22 cellular contexts compared by ENCODE assay signal in genomic region chr5:40787986-40788385, GRCh38. TPM values are rescaled to one million over a fixed set of nuclear protein-coding genes. Genes with fewer than 3 reads are reported as not detected.
DNase-seq lines count a peak whose midpoint lies in the region; ATAC-seq, FAIRE-seq and TF ChIP-seq lines count a peak whose summit lies in the region.
"Had no signal": no experiment of that assay in that cellular context is flagged by ENCODE, and none has a peak within 500 bp of the region (broad histone marks: within the 10 kb centered on the region; RNA-seq: fewer than 3 reads in every experiment).

No MANE protein-coding gene starts in this region.

- no peak overlapping the region for H3K4me3 Mint-ChIP-seq in activated T-cell treated with anti-CD3 and anti-CD28 coated beads, Interleukin-2, amount 50 U/mL, for 24 hours
- H3K4me3 Mint-ChIP-seq in T-helper 17 cell: no peak overlapping the region
- H3K4me3 Mint-ChIP-seq: GM23338, H9, HFFc6 had no signal

- H3K27me3 ChIP-seq in neutrophil (no peaks in the 10 kb centered on the region), tibial nerve (no peaks in the 10 kb centered on the region)

- H3K27me3 Mint-ChIP-seq in activated T-cell treated with anti-CD3 and anti-CD28 coated beads, Interleukin-2, amount 50 U/mL, for 24 hours: no peaks in the 10 kb centered on the region
- no peaks in the 10 kb centered on the region for H3K27me3 Mint-ChIP-seq in T-helper 17 cell
- H3K27me3 Mint-ChIP-seq: CD4-positive, alpha-beta memory T cell had no signal

- no peak for TF ChIP-seq RAD21 in A549 (conservative IDR thresholded peaks at IDR 0.05 in 1 of 2, IDR thresholded peaks at IDR 0.05 in 1 of 2)

- TF ChIP-seq EP300 in A549 (IDR thresholded peaks at IDR 0.05) (no peak), tibial nerve (IDR thresholded peaks at IDR 0.05) (no peak)

- TF ChIP-seq CTCF in A549 (IDR thresholded peaks at IDR 0.05) (no peak), neutrophil (IDR thresholded peaks at IDR 0.05) (no peak), tibial nerve (IDR thresholded peaks at IDR 0.05) (no peak)

- WGBS in A549 (ENCODE audit: missing lambda C conversion rate): 94% methylated on average over 1 of the region's 1 CpG
- 86 to 100% methylated on average over 1 of the region's 1 CpG for WGBS in tibial nerve, 2 donors

- no peak for ATAC-seq in A549
- no peak for ATAC-seq in T-helper 17 cell
- ATAC-seq: GM23338, HCT116 had no signal

- no peak for FAIRE-seq in A549 (lab: Jason Lieb, UNC)
- FAIRE-seq: GM12891, GM18507 had no signal

- peak overlapping the region; percentile 6 for H3K27ac Mint-ChIP-seq in activated T-cell treated with anti-CD3 and anti-CD28 coated beads, Interleukin-2, amount 50 U/mL, for 24 hours
- peak overlapping the region; percentile 0 for H3K27ac Mint-ChIP-seq in T-helper 17 cell
- H3K27ac Mint-ChIP-seq: GM23338, H9, HFFc6 had no signal

- CTCF ChIA-PET in A549 (lab: Yijun Ruan, JAX): interaction anchor here (1.4 to 2.0 kb wide), 4 partner anchors 10 to 91 kb away, joined by 3 to 5 read pairs (median 4); partner anchors contain the start of gene TTC33

- H3K4me2 ChIP-seq in A549: no peak overlapping the region
- H3K4me2 ChIP-seq: GM23338 had no signal

- no peak overlapping the region for H3K4me3 ChIP-seq in A549
- no peak overlapping the region for H3K4me3 ChIP-seq in neutrophil (ENCODE audit: low read depth in 1 of 2, low read length in 1 of 2)
- H3K4me3 ChIP-seq in tibial nerve: no peak overlapping the region
- H3K4me3 ChIP-seq: GM23338 had no signal

- H3K9me3 Mint-ChIP-seq in activated T-cell treated with anti-CD3 and anti-CD28 coated beads, Interleukin-2, amount 50 U/mL, for 24 hours: peaks cover 3% of the 10 kb centered on the region

- intact Hi-C loops in posterior vena cava (cut with DNase I): no loop called here

- H3K4me1 Mint-ChIP-seq in activated T-cell treated with anti-CD3 and anti-CD28 coated beads, Interleukin-2, amount 50 U/mL, for 24 hours (ENCODE audit: low read depth): peaks cover 64% of the 10 kb centered on the region
- peaks cover 39% of the 10 kb centered on the region for H3K4me1 Mint-ChIP-seq in T-helper 17 cell
- H3K4me1 Mint-ChIP-seq: GM23338, H9 had no signal

- POLR2A ChIA-PET in A549 (lab: Yijun Ruan, JAX): interaction anchor here (0.5 kb wide), 1 partner anchor 9 kb away, joined by 13 read pairs; no protein-coding TSS in a partner anchor

- H3K4me1 ChIP-seq in A549 (peaks cover 56% of the 10 kb centered on the region), neutrophil (ENCODE audit: control insufficient read depth in 1 of 2, insufficient read depth in 1 of 2, low read depth in 1 of 2, low read length in 1 of 2) (peaks cover 44 to 62% of the 10 kb centered on the region in 2 experiments), tibial nerve (peaks cover 0 to 29% (median 7%) of the 10 kb centered on the region in 4 donors)

- H3K27ac ChIP-seq in A549: no peak overlapping the region
- peak overlapping the region; percentile 68 for H3K27ac ChIP-seq in neutrophil
- H3K27ac ChIP-seq in tibial nerve: no peak overlapping the region

- H3K36me3 Mint-ChIP-seq in activated T-cell treated with anti-CD3 and anti-CD28 coated beads, Interleukin-2, amount 50 U/mL, for 24 hours (ENCODE audit: low read depth): peaks cover 49% of the 10 kb centered on the region
- H3K36me3 Mint-ChIP-seq in T-helper 17 cell (ENCODE audit: low read depth): peaks cover 6% of the 10 kb centered on the region

- H3K9me3 ChIP-seq in A549 (peaks cover 14% of the 10 kb centered on the region), T-helper 17 cell (ENCODE audit: control insufficient read depth, low read length, poor library complexity, severe bottlenecking) (no peaks in the 10 kb centered on the region), neutrophil (no peaks in the 10 kb centered on the region), tibial nerve (peaks cover 0 to 8% (median 2%) of the 10 kb centered on the region in 4 donors)

- TF ChIP-seq POLR2A in A549 (IDR thresholded peaks at IDR 0.05; ENCODE audit: low read length) (no peak), tibial nerve (IDR thresholded peaks at IDR 0.05) (no peak)

- H3K36me3 ChIP-seq in neutrophil: no peaks in the 10 kb centered on the region
- H3K36me3 ChIP-seq in tibial nerve: peaks cover 0 to 16% (median 0%) of the 10 kb centered on the region in 3 donors

- no peak for DNase-seq in activated T-cell treated with anti-CD3 and anti-CD28 coated beads, Interleukin-2, amount 50 U/mL, for 24 hours
- DNase-seq in activated T-cell treated with anti-CD3 and anti-CD28 coated beads, Interleukin-2, amount 50 U/mL, for 1 hour: no peak
- DNase-seq in A549 (ENCODE audit: low read depth in 1 of 2, low spot score in 1 of 2) (no peak), T-helper 17 cell (no peak), posterior vena cava (ENCODE audit: low spot score) (no peak), tibial nerve (ENCODE audit: low spot score in 2 of 2) (no peak)
- DNase-seq: 8988T; C1 segment of cervical spinal cord; Calu3; CD4-positive, alpha-beta memory T cell; COR-L47; DMS53; DMS79 treated with DMSO at 0.1 percent for 48 hours; GF-D8; H9; HFFc6 had no signal

TF ChIP-seq in A549, 52 proteins besides CTCF, POLR2A, EP300 and RAD21:
- TF ChIP-seq HOXB13 (CRISPR knock-in tag; IDR thresholded peaks at IDR 0.05; ENCODE audit: low read depth): no peak
- TF ChIP-seq JUN (IDR thresholded peaks at IDR 0.05): no peak
- TF ChIP-seq KDM1A (IDR thresholded peaks at IDR 0.05; ENCODE audit: low read depth): peak; percentile 73; the same call in 1 of the 2 replicates
- TF ChIP-seq HDAC2 (IDR thresholded peaks at IDR 0.05): 0 out of 2 replicates have a peak, but pooled peaks have one; percentile 22

RNA-seq across cellular contexts. Expression of gene PRKAA1, which starts 10.2 kb away (rescaled TPM):
- polyA plus RNA-seq in A549 (2011; rRNA removed) (84.3 and 107 TPM in 2 replicates), A549 (2017; fragmentation: RNase III; extraction: RNeasy Plus Mini Kit Qiagen cat#74134 plus additional on column Dnase treatment) (51.5 to 63.3 TPM (median 60.0 TPM) in 3 replicates)
- 15.5 and 16.3 TPM in 2 replicates for polyA plus RNA-seq in A549 (2012; cell fraction: cytosol; rRNA removed)
- polyA plus RNA-seq in A549 (2012; cell fraction: nucleus; rRNA removed): 20.1 and 35.7 TPM in 2 replicates
- 23.7 and 32.4 TPM in 2 replicates for polyA minus RNA-seq in A549 (2011; rRNA and poly(A)+ RNA removed)
- total RNA-seq in T-helper 17 cell (100 to 1,000 TPM; 118 to 123 TPM), posterior vena cava (100 to 1,000 TPM in 1 of 2 donors, 10 to 100 TPM in 1; 98.8 to 102 TPM), tibial nerve (10 to 100 TPM; 66.2 to 86.1 (median 77.9) TPM)

RNA-seq across cellular contexts. Expression of gene TTC33, which starts 32.2 kb away (rescaled TPM):
- polyA plus RNA-seq in A549 (2011; rRNA removed) (13.5 and 19.8 TPM in 2 replicates), A549 (2017; fragmentation: RNase III; extraction: RNeasy Plus Mini Kit Qiagen cat#74134 plus additional on column Dnase treatment) (15.4 to 17.1 TPM (median 15.7 TPM) in 3 replicates)
- polyA plus RNA-seq in A549 (2012; cell fraction: cytosol; rRNA removed): 2.4 and 2.6 TPM in 2 replicates
- 0.86 and 0.88 TPM in 2 replicates for polyA plus RNA-seq in A549 (2012; cell fraction: nucleus; rRNA removed)
- 4.8 and 5.9 TPM in 2 replicates for polyA minus RNA-seq in A549 (2011; rRNA and poly(A)+ RNA removed)
- total RNA-seq in T-helper 17 cell (10 to 100 TPM in 1 of 2 donors, 1 to 10 TPM in 1; 7.3 to 11.9 TPM), posterior vena cava (10 to 100 TPM; 13.3 to 18.2 TPM), tibial nerve (10 to 100 TPM; 11.4 to 27.1 (median 19.9) TPM)

RNA-seq across cellular contexts. Expression of gene RPL37, which starts 47.0 kb away (rescaled TPM):
- polyA plus RNA-seq in A549 (2011; rRNA removed) (4,402 and 4,948 TPM in 2 replicates), A549 (2017; fragmentation: RNase III; extraction: RNeasy Plus Mini Kit Qiagen cat#74134 plus additional on column Dnase treatment) (2,762 to 2,921 TPM (median 2,809 TPM) in 3 replicates)
- polyA plus RNA-seq in A549 (2012; cell fraction: cytosol; rRNA removed): 770 and 800 TPM in 2 replicates
- polyA plus RNA-seq in A549 (2012; cell fraction: nucleus; rRNA removed): 99.3 and 104 TPM in 2 replicates
- polyA minus RNA-seq in A549 (2011; rRNA and poly(A)+ RNA removed): 453 and 718 TPM in 2 replicates
- total RNA-seq in T-helper 17 cell (1,000 to 10,000 TPM; 2,267 to 2,325 TPM), posterior vena cava (100 to 1,000 TPM; 738 to 822 TPM), tibial nerve (100 to 1,000 TPM; 117 to 365 (median 159) TPM)

RNA-seq across cellular contexts. Expression of gene CARD6, which starts 53.2 kb away (rescaled TPM):
- polyA plus RNA-seq in A549 (2011; rRNA removed): 5.7 and 5.9 TPM in 2 replicates
- polyA plus RNA-seq in A549 (2012; cell fraction: cytosol; rRNA removed): 0.63 and 0.82 TPM in 2 replicates
- polyA plus RNA-seq in A549 (2012; cell fraction: nucleus; rRNA removed): 0.34 and 0.40 TPM in 2 replicates
- 3.3 to 5.7 TPM (median 5.2 TPM) in 3 replicates for polyA plus RNA-seq in A549 (2017; fragmentation: RNase III; extraction: RNeasy Plus Mini Kit Qiagen cat#74134 plus additional on column Dnase treatment)
- polyA minus RNA-seq in A549 (2011; rRNA and poly(A)+ RNA removed): 3.6 and 4.7 TPM in 2 replicates
- 1 to 10 TPM; 1.7 to 2.1 TPM for total RNA-seq in T-helper 17 cell
- 10 to 100 TPM; 12.8 to 14.9 TPM for total RNA-seq in posterior vena cava
- 10 to 100 TPM in 3 of 4 donors, 1 to 10 TPM in 1; 7.6 to 16.1 (median 11.3) TPM for total RNA-seq in tibial nerve
- total RNA-seq: G401 had no signal
